Comparison of ENCODE assay signal across 14 cellular contexts in the genomic region with DNA sequence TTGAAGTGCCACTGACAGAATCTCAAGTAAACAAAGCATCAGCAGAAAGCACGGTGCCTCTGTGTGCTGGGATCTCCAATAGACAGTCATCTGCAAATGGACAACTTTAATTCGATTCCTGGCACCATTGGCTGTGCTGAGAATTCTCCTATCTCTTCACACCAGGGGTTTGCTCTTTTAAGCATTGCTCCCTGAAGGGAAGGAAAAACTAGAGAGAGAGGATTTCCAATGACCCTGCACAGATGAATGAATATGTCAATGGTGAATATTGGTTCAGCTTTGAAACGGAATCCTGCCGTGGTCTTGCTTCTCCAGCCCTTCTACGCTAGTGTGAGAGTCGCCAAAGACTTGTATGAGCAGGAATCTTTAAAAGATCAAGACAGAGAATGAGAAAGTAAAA.
A peak's percentile ranks its signal among the peaks of the same experiment; 100 is the strongest.
DNase-seq lines count a peak whose midpoint lies in the region; TF ChIP-seq lines count a peak whose summit lies in the region.
"Had no signal": no experiment of that assay in that cellular context is flagged by ENCODE, and none has a peak within 500 bp of the region (broad histone marks: within the 10 kb centered on the region; RNA-seq: fewer than 3 reads in every experiment).

No MANE protein-coding gene starts in this region.

- H3K79me1 ChIP-seq in H9 (ENCODE audit: insufficient read depth, low read depth, low read length, poor library complexity, severe bottlenecking) (no peaks in the 10 kb centered on the region), neuronal stem cell (ENCODE audit: low read depth, low read length) (no peaks in the 10 kb centered on the region)

- H2BK20ac ChIP-seq in H9 (ENCODE audit: low read depth, low read length, poor library complexity, severe bottlenecking) = no peak overlapping the region

- no peaks in the 10 kb centered on the region for H3K9me3 Mint-ChIP-seq in H9
- no peaks in the 10 kb centered on the region for H3K9me3 Mint-ChIP-seq in endothelial cell (ENCODE audit: unreplicated experiment)

- H2AK5ac ChIP-seq in H9 (ENCODE audit: insufficient read length, low read length) = no peak overlapping the region
- H2AK5ac ChIP-seq in neuronal stem cell (ENCODE audit: low read depth, low read length) = no peak overlapping the region

- H3T11ph ChIP-seq in H9 (ENCODE audit: low read length) = no peak overlapping the region

- H3K4me3 ChIP-seq in ectodermal cell (ENCODE audit: insufficient read depth, low read depth, low read length) (no peak overlapping the region), neuronal stem cell (ENCODE audit: low read length in 2 of 2) (no peak overlapping the region)
- H3K4me3 ChIP-seq: MG63 had no signal

- DNase-seq in H9 (no peak), NCI-H2227 treated with DMSO at 0.1 percent for 48 hours (lab: John Stamatoyannopoulos, UW) (peak; percentile 79), neuronal stem cell (ENCODE audit: low spot score) (peak; percentile 32), endothelial cell (ENCODE audit: low spot score) (no peak), NOMO-1 (lab: John Stamatoyannopoulos, UW; ENCODE audit: unreplicated experiment in 2 of 2) (no peak), activated T-cell treated with anti-CD3 and anti-CD28 coated beads for 4 hours (no peak)
- DNase-seq: CD4-positive, CD25-positive, alpha-beta regulatory T cell; MG63; NCI-H1092 treated with DMSO at 0.1 percent for 48 hours; NCI-H1694; NCI-H526 treated with DMSO at 0.1 percent for 48 hours; T-cell had no signal

- H3K27ac ChIP-seq in H9 (ENCODE audit: insufficient read length, low read depth, low read length) = no peak overlapping the region
- H3K27ac ChIP-seq in ectodermal cell (ENCODE audit: insufficient read depth, low read depth, low read length, poor library complexity, severe bottlenecking) = peak overlapping the region; percentile 47
- peak overlapping the region; percentile 91 for H3K27ac ChIP-seq in neuronal stem cell (replicated peaks; ENCODE audit: low read length)

- H4K5ac ChIP-seq in H9 (ENCODE audit: insufficient read length, low read depth, low read length) = no peak overlapping the region

- no peaks in the 10 kb centered on the region for H4K20me1 ChIP-seq in H9 (ENCODE audit: control insufficient read depth, insufficient read depth, insufficient read length)

- no peak overlapping the region for H4K8ac ChIP-seq in H9 (replicated peaks; ENCODE audit: insufficient read length, low read depth, low read length)
- H4K8ac ChIP-seq in neuronal stem cell (ENCODE audit: low read depth, low read length) = no peak overlapping the region

- no peaks in the 10 kb centered on the region for H3K36me3 Mint-ChIP-seq in H9 (ENCODE audit: insufficient read depth in 1 of 3, low read depth in 3 of 3)
- H3K36me3 Mint-ChIP-seq in endothelial cell (ENCODE audit: low read depth, unreplicated experiment) = no peaks in the 10 kb centered on the region
- H3K36me3 Mint-ChIP-seq: CD4-positive, CD25-positive, alpha-beta regulatory T cell; T-cell had no signal

- H3K27me3 ChIP-seq in H9 (ENCODE audit: insufficient read depth, low read length) (no peaks in the 10 kb centered on the region), ectodermal cell (ENCODE audit: control insufficient read depth, insufficient read depth, low read length, poor library complexity, severe bottlenecking) (no peaks in the 10 kb centered on the region), neuronal stem cell (ENCODE audit: control insufficient read depth in 3 of 3, insufficient read depth in 3 of 3, low read depth in 1 of 3, low read length in 3 of 3) (no peaks in the 10 kb centered on the region)
- H3K27me3 ChIP-seq: MG63 had no signal

- WGBS in H9 (ENCODE audit: extremely low coverage, insufficient read length, low lambda C conversion rate) = no CpG with 5 or more reads among the region's 6 CpGs
- WGBS in ectodermal cell, 2 experiments = 81 to 85% methylated on average over 6 of the region's 6 CpGs
- no CpG with 5 or more reads among the region's 6 CpGs for WGBS in neuronal stem cell (ENCODE audit: extremely low coverage in 2 of 2, insufficient read length in 2 of 2, insufficient replicate concordance in 1 of 2), 2 donors

- H3K14ac ChIP-seq in H9 (ENCODE audit: insufficient read depth, low read length) (no peak overlapping the region), neuronal stem cell (ENCODE audit: low read length) (no peak overlapping the region)

- H3K9ac ChIP-seq in H9 (ENCODE audit: extremely low read depth, insufficient read length, low read length) (no peak overlapping the region), neuronal stem cell (ENCODE audit: low read depth, low read length, poor library complexity) (no peak overlapping the region)

- H3K56ac ChIP-seq in H9 (ENCODE audit: insufficient read length, low read depth, low read length) = no peak overlapping the region

- H3K4me1 Mint-ChIP-seq in H9 (peaks cover 22 to 24% of the 10 kb centered on the region in 2 experiments), endothelial cell (ENCODE audit: unreplicated experiment) (peaks cover 4% of the 10 kb centered on the region)
- H3K4me1 Mint-ChIP-seq: B cell; CD4-positive, CD25-positive, alpha-beta regulatory T cell; T-cell had no signal

- no peaks in the 10 kb centered on the region for H3K36me3 ChIP-seq in ectodermal cell (ENCODE audit: control insufficient read depth, insufficient read depth, low read length)
- H3K36me3 ChIP-seq in neuronal stem cell (replicated peaks in 1 of 2; ENCODE audit: control insufficient read depth in 2 of 2, insufficient read depth in 2 of 2, low read length in 2 of 2) = peaks cover 0 to 3% of the 10 kb centered on the region in 2 donors
- H3K36me3 ChIP-seq: MG63 had no signal

- H3K4me2 ChIP-seq in H9 (ENCODE audit: insufficient read depth, insufficient read length, low read length) = no peak overlapping the region
- H3K4me2 ChIP-seq in neuronal stem cell (ENCODE audit: insufficient read depth, low read length, poor library complexity, severe bottlenecking) = no peak overlapping the region

- no peak overlapping the region for H4K91ac ChIP-seq in H9 (ENCODE audit: insufficient read length, low read depth, low read length)
- H4K91ac ChIP-seq in neuronal stem cell (ENCODE audit: low read depth, low read length, poor library complexity) = no peak overlapping the region

- H3K4ac ChIP-seq in H9 (ENCODE audit: low read depth, low read length) (no peak overlapping the region), neuronal stem cell (ENCODE audit: low read length) (no peak overlapping the region)

- TF ChIP-seq CTCF in H9 (conservative IDR thresholded peaks at IDR 0.05) (no peak), endothelial cell (IDR thresholded peaks at IDR 0.05; ENCODE audit: unreplicated experiment) (no peak)

- H3K9me3 ChIP-seq in H9 (ENCODE audit: control insufficient read depth, low read depth, low read length) (no peaks in the 10 kb centered on the region), ectodermal cell (ENCODE audit: control insufficient read depth, low read length) (no peaks in the 10 kb centered on the region), neuronal stem cell (replicated peaks in 1 of 2; ENCODE audit: control insufficient read depth in 2 of 2, insufficient read depth in 1 of 2, low read depth in 1 of 2, low read length in 2 of 2) (no peaks in the 10 kb centered on the region)
- H3K9me3 ChIP-seq: MG63 had no signal

- H3K27me3 Mint-ChIP-seq in H9 (ENCODE audit: low read depth) (no peaks in the 10 kb centered on the region), endothelial cell (ENCODE audit: unreplicated experiment) (no peaks in the 10 kb centered on the region)
- H3K27me3 Mint-ChIP-seq: B cell; CD4-positive, CD25-positive, alpha-beta regulatory T cell; T-cell had no signal

- H3K4me3 Mint-ChIP-seq in H9 (no peak overlapping the region), endothelial cell (ENCODE audit: unreplicated experiment) (no peak overlapping the region)
- H3K4me3 Mint-ChIP-seq: B cell; CD4-positive, CD25-positive, alpha-beta regulatory T cell; T-cell had no signal

- H3K23ac ChIP-seq in H9 (ENCODE audit: insufficient read length, low read depth, low read length) (no peak overlapping the region), neuronal stem cell (ENCODE audit: low read depth, low read length, poor library complexity) (no peak overlapping the region)

- H2AFZ ChIP-seq in H9 (ENCODE audit: low read length) = no peak overlapping the region
- peak overlapping the region; percentile 56 for H2AFZ ChIP-seq in neuronal stem cell (ENCODE audit: low read length)

- H3K79me2 ChIP-seq in H9 (ENCODE audit: insufficient read depth, low read length) = no peaks in the 10 kb centered on the region

- H3K4me1 ChIP-seq in H9 (ENCODE audit: insufficient read depth, low read length) (peaks cover 3% of the 10 kb centered on the region; the same call in 1 of the 2 replicates), ectodermal cell (ENCODE audit: control insufficient read depth, insufficient read depth, low read length) (peaks cover 17% of the 10 kb centered on the region), neuronal stem cell (ENCODE audit: control insufficient read depth in 2 of 2, insufficient read depth in 1 of 2, low read depth in 1 of 2, low read length in 2 of 2) (peaks cover 5 to 11% of the 10 kb centered on the region in 2 donors)

- H2BK120ac ChIP-seq in H9 (ENCODE audit: low read depth, low read length, poor library complexity, severe bottlenecking) (no peak overlapping the region), neuronal stem cell (ENCODE audit: low read depth, low read length) (no peak overlapping the region)

- H2BK5ac ChIP-seq in H9 (ENCODE audit: insufficient read length, low read length) (no peak overlapping the region), neuronal stem cell (ENCODE audit: low read length) (no peak overlapping the region)

- no peaks in the 10 kb centered on the region for H3K23me2 ChIP-seq in H9 (ENCODE audit: insufficient read length, low read depth, low read length, poor library complexity, severe bottlenecking)

- H2BK15ac ChIP-seq in H9 (ENCODE audit: low read depth, low read length) (no peak overlapping the region), neuronal stem cell (ENCODE audit: low read length) (no peak overlapping the region)

- no peak overlapping the region for H2BK12ac ChIP-seq in H9 (ENCODE audit: insufficient read length, low read depth, low read length)
- no peak overlapping the region for H2BK12ac ChIP-seq in neuronal stem cell (ENCODE audit: low read length)

- H3K18ac ChIP-seq in H9 (ENCODE audit: insufficient read length, low read depth, low read length) (no peak overlapping the region), neuronal stem cell (ENCODE audit: low read length) (no peak overlapping the region)

- peak overlapping the region in 2 of 3 experiments; percentile 31 to 88; a peak in 4 of 7 replicates for H3K27ac Mint-ChIP-seq in H9
- H3K27ac Mint-ChIP-seq in endothelial cell (ENCODE audit: unreplicated experiment) = no peak overlapping the region
- H3K27ac Mint-ChIP-seq: B cell; CD4-positive, CD25-positive, alpha-beta regulatory T cell; T-cell had no signal

Comparison
In these comparisons a context has a peak if more than half of its experiments do, and no peak if none do; other contexts are left out.
1. DNase-seq: peak in NCI-H2227 treated with DMSO at 0.1 percent for 48 hours (single experiment) and neuronal stem cell (single experiment); none in H9 (single experiment), endothelial cell (single experiment), NOMO-1 (0 of 2) and activated T-cell treated with anti-CD3 and anti-CD28 coated beads for 4 hours (single experiment).